In genomic region chr2:162704496-162704895, GRCh38 we compare ENCODE assay signal across 25 cellular contexts.
"Had no signal": no experiment of that assay in that cellular context is flagged by ENCODE, and none has a peak within 500 bp of the region (broad histone marks: within the 10 kb centered on the region; RNA-seq: fewer than 3 reads in every experiment).

No MANE protein-coding gene starts in this region.

- ATAC-seq: activated CD8-positive, alpha-beta memory T cell treated with anti-CD3 and anti-CD28 coated beads, Interleukin-2, amount 10 ng/mL, durations not matched to agents 7 days and 5 days; activated naive CD4-positive, alpha-beta T cell treated with anti-CD3 and anti-CD28 coated beads, Interleukin-2, amount 50 U/mL, for 72 hours; activated naive CD8-positive, alpha-beta T cell treated with anti-CD3 and anti-CD28 coated beads, Interleukin-2, amount 50 U/mL, for 24 hours; body of pancreas; T-helper 17 cell; WTC11 had no signal

- H3K4me3 ChIP-seq: ascending aorta, body of pancreas had no signal

- H3K36me3 ChIP-seq: ascending aorta had no signal

- H3K36me3 Mint-ChIP-seq: activated CD8-positive, alpha-beta memory T cell treated with anti-CD3 and anti-CD28 coated beads, Interleukin-2, amount 10 ng/mL, durations not matched to agents 7 days and 5 days; activated naive CD4-positive, alpha-beta T cell treated with anti-CD3 and anti-CD28 coated beads, Interleukin-2, amount 50 U/mL, for 72 hours; WTC11 had no signal

- H3K4me1 ChIP-seq: ascending aorta had no signal

- H3K9me3 Mint-ChIP-seq: activated naive CD4-positive, alpha-beta T cell treated with anti-CD3 and anti-CD28 coated beads, Interleukin-2, amount 50 U/mL, for 72 hours; activated T-cell treated with anti-CD3 and anti-CD28 coated beads, Interleukin-2, amount 50 U/mL, for 24 hours; activated T-helper 1 cell treated with anti-CD3 and anti-CD28 coated beads, Interleukin-12 subunit alpha, Interleukin-12 subunit beta, Interleukin-2, Interleukin-4 antibody, amounts not matched to agents 30 ng/mL and 10 ng/mL and 1 ng/mL, durations not matched to agents 14 hours and 24 hours and 36 hours; WTC11 had no signal

- H3K27ac Mint-ChIP-seq: activated CD8-positive, alpha-beta memory T cell treated with anti-CD3 and anti-CD28 coated beads, Interleukin-2, amount 10 ng/mL, durations not matched to agents 7 days and 5 days; activated naive CD4-positive, alpha-beta T cell treated with anti-CD3 and anti-CD28 coated beads, Interleukin-2, amount 50 U/mL, for 72 hours; activated naive CD8-positive, alpha-beta T cell treated with anti-CD3 and anti-CD28 coated beads, Interleukin-2, amount 50 U/mL, for 24 hours; activated T-cell treated with anti-CD3 and anti-CD28 coated beads, Interleukin-2, amount 50 U/mL, for 24 hours; activated T-helper 1 cell treated with anti-CD3 and anti-CD28 coated beads, Interleukin-12 subunit alpha, Interleukin-12 subunit beta, Interleukin-2, Interleukin-4 antibody, amounts not matched to agents 30 ng/mL and 10 ng/mL and 1 ng/mL, durations not matched to agents 14 hours and 24 hours and 36 hours; T-helper 17 cell; WTC11 had no signal

- H3K27ac ChIP-seq: ascending aorta, body of pancreas had no signal

- H3K27me3 Mint-ChIP-seq: activated CD8-positive, alpha-beta memory T cell treated with anti-CD3 and anti-CD28 coated beads, Interleukin-2, amount 10 ng/mL, durations not matched to agents 7 days and 5 days; activated naive CD8-positive, alpha-beta T cell treated with anti-CD3 and anti-CD28 coated beads, Interleukin-2, amount 50 U/mL, for 24 hours; activated T-cell treated with anti-CD3 and anti-CD28 coated beads, Interleukin-2, amount 50 U/mL, for 24 hours; T-helper 17 cell had no signal

- H3K9me3 ChIP-seq: ascending aorta, body of pancreas had no signal

- H3K4me3 Mint-ChIP-seq: activated CD8-positive, alpha-beta memory T cell treated with anti-CD3 and anti-CD28 coated beads, Interleukin-2, amount 10 ng/mL, durations not matched to agents 7 days and 5 days; activated naive CD8-positive, alpha-beta T cell treated with anti-CD3 and anti-CD28 coated beads, Interleukin-2, amount 50 U/mL, for 24 hours; activated T-cell treated with anti-CD3 and anti-CD28 coated beads, Interleukin-2, amount 50 U/mL, for 24 hours; activated T-helper 1 cell treated with anti-CD3 and anti-CD28 coated beads, Interleukin-12 subunit alpha, Interleukin-12 subunit beta, Interleukin-2, Interleukin-4 antibody, amounts not matched to agents 30 ng/mL and 10 ng/mL and 1 ng/mL, durations not matched to agents 14 hours and 24 hours and 36 hours; T-helper 17 cell; WTC11 had no signal

- H3K27me3 ChIP-seq: ascending aorta, body of pancreas had no signal

- H3K4me1 Mint-ChIP-seq: activated CD8-positive, alpha-beta memory T cell treated with anti-CD3 and anti-CD28 coated beads, Interleukin-2, amount 10 ng/mL, durations not matched to agents 7 days and 5 days; activated naive CD8-positive, alpha-beta T cell treated with anti-CD3 and anti-CD28 coated beads, Interleukin-2, amount 50 U/mL, for 24 hours; T-helper 17 cell had no signal

- DNase-seq: activated CD4-positive, alpha-beta T cell treated with anti-CD3 and anti-CD28 coated beads for 48 hours; activated CD4-positive, alpha-beta T cell treated with anti-CD3 and anti-CD28 coated beads, Interleukin-2, amount 50 U/mL, for 4 hours; activated CD4-positive, CD25-positive, alpha-beta regulatory T cell treated with anti-CD3 and anti-CD28 coated beads, Interleukin-2, amount 50 U/mL, for 72 hours; activated CD8-positive, alpha-beta memory T cell treated with anti-CD3 and anti-CD28 coated beads, Interleukin-2, amount 10 ng/mL, durations not matched to agents 7 days and 5 days; activated effector memory CD4-positive, alpha-beta T cell treated with anti-CD3 and anti-CD28 coated beads, Interleukin-2, amount 50 U/mL, for 16 hours; activated naive CD4-positive, alpha-beta T cell treated with Interleukin-2 at 50 U/mL for 16 hours; activated naive CD8-positive, alpha-beta T cell treated with anti-CD3 and anti-CD28 coated beads, Interleukin-2, amount 50 U/mL, for 24 hours; activated T-cell treated with anti-CD3 and anti-CD28 coated beads, Interleukin-2, amount 50 U/mL, for 24 hours; amniotic stem cell; body of pancreas; central memory CD4-positive, alpha-beta T cell; KBM-7; NCI-H1092; NCI-H1417; NCI-H1694 treated with DMSO at 0.1 percent for 48 hours; NCI-H2029 treated with DMSO at 0.1 percent for 48 hours; NCI-H345; NCI-H748 treated with DMSO at 0.1 percent for 48 hours; SIG-M5; T-helper 17 cell; T-helper 9 cell had no signal
